10 cellular contexts compared by ENCODE assay signal in genomic region chr20:35738410-35739179, GRCh38. TPM values are rescaled to one million over a fixed set of nuclear protein-coding genes. Genes with fewer than 3 reads are reported as not detected.
DNase-seq lines count a peak whose midpoint lies in the region; ATAC-seq and TF ChIP-seq lines count a peak whose summit lies in the region.
"Had no signal": no experiment of that assay in that cellular context is flagged by ENCODE, and none has a peak within 500 bp of the region (broad histone marks: within the 10 kb centered on the region; RNA-seq: fewer than 3 reads in every experiment).

No MANE protein-coding gene starts in this region.

- H3K4me3 ChIP-seq in hepatocyte = no peak overlapping the region

- peaks cover 90% of the 10 kb centered on the region for H3K79me2 ChIP-seq in hepatocyte

- peak overlapping the region; percentile 61 for H3K4me3 Mint-ChIP-seq in activated naive CD4-positive, alpha-beta T cell treated with anti-CD3 and anti-CD28 coated beads for 36 hours
- peak overlapping the region; percentile 45 for H3K4me3 Mint-ChIP-seq in activated CD8-positive, alpha-beta T cell treated with anti-CD3 and anti-CD28 coated beads, Interleukin-2, amount 10 ng/mL, durations not matched to agents 7 days and 5 days
- H3K4me3 Mint-ChIP-seq in stimulated activated naive CD8-positive, alpha-beta T cell treated with anti-CD3 and anti-CD28 coated beads, Interleukin-15, amount 100 ng/mL, for 72 hours = peak overlapping the region; percentile 80 to 83

- ATAC-seq in activated CD8-positive, alpha-beta T cell treated with anti-CD3 and anti-CD28 coated beads, Interleukin-2, amount 10 ng/mL, durations not matched to agents 7 days and 5 days = no peak
- ATAC-seq in stimulated activated naive CD8-positive, alpha-beta T cell treated with anti-CD3 and anti-CD28 coated beads, Interleukin-15, amount 100 ng/mL, for 72 hours = no peak
- no peak for ATAC-seq in GM19324 (IDR thresholded peaks at IDR 0.05; ENCODE audit: low FRiP score, unreplicated experiment)
- ATAC-seq in GM18858 (IDR thresholded peaks at IDR 0.05; ENCODE audit: unreplicated experiment) = no peak

- peaks cover 63% of the 10 kb centered on the region for H3K36me3 Mint-ChIP-seq in activated naive CD4-positive, alpha-beta T cell treated with anti-CD3 and anti-CD28 coated beads for 36 hours (ENCODE audit: low read depth)
- H3K36me3 Mint-ChIP-seq in activated CD8-positive, alpha-beta T cell treated with anti-CD3 and anti-CD28 coated beads, Interleukin-2, amount 10 ng/mL, durations not matched to agents 7 days and 5 days (ENCODE audit: low read depth) = peaks cover 68% of the 10 kb centered on the region

- H4K20me1 ChIP-seq in hepatocyte (ENCODE audit: insufficient read depth, poor library complexity, severe bottlenecking) = peaks cover 78% of the 10 kb centered on the region

- CTCF ChIA-PET in activated naive CD4-positive, alpha-beta T cell treated with anti-CD3 and anti-CD28 coated beads for 36 hours (lab: Charles Lee) = interaction anchor here (1.6 kb wide), 1 partner anchor 215 kb away, joined by 3 read pairs; the partner anchor contains the start of gene SCAND1
- CTCF ChIA-PET in activated CD8-positive, alpha-beta T cell treated with anti-CD3 and anti-CD28 coated beads, Interleukin-2, amount 10 ng/mL, durations not matched to agents 7 days and 5 days (lab: Charles Lee) = interaction anchor here (1.6 to 1.8 kb wide), 5 partner anchors 10 to 215 kb away, joined by 4 to 8 read pairs (median 6); partner anchors contain the start of genes NFS1, ROMO1 and SCAND1

- 83% methylated on average over 4 of the region's 4 CpGs for WGBS in hepatocyte (ENCODE audit: low lambda C conversion rate, missing lambda C conversion rate)

- no peak overlapping the region for H2AFZ ChIP-seq in hepatocyte

- no peaks in the 10 kb centered on the region for H3K9me3 ChIP-seq in hepatocyte (ENCODE audit: low read depth)

- H3K36me3 ChIP-seq in hepatocyte (replicated peaks; ENCODE audit: insufficient read depth, low read depth) = peaks cover 5% of the 10 kb centered on the region

- no peak for TF ChIP-seq CTCF in hepatocyte (IDR thresholded peaks at IDR 0.05; ENCODE audit: poor library complexity)

- peaks cover 57% of the 10 kb centered on the region for H3K4me1 Mint-ChIP-seq in activated naive CD4-positive, alpha-beta T cell treated with anti-CD3 and anti-CD28 coated beads for 36 hours (ENCODE audit: low read depth)
- peaks cover 53% of the 10 kb centered on the region for H3K4me1 Mint-ChIP-seq in activated CD8-positive, alpha-beta T cell treated with anti-CD3 and anti-CD28 coated beads, Interleukin-2, amount 10 ng/mL, durations not matched to agents 7 days and 5 days (ENCODE audit: low read depth)
- peaks cover 83% of the 10 kb centered on the region for H3K4me1 Mint-ChIP-seq in stimulated activated naive CD8-positive, alpha-beta T cell treated with anti-CD3 and anti-CD28 coated beads, Interleukin-15, amount 100 ng/mL, for 72 hours

- peak overlapping the region; percentile 79 for H3K27ac Mint-ChIP-seq in activated naive CD4-positive, alpha-beta T cell treated with anti-CD3 and anti-CD28 coated beads for 36 hours
- peak overlapping the region; percentile 73 for H3K27ac Mint-ChIP-seq in activated CD8-positive, alpha-beta T cell treated with anti-CD3 and anti-CD28 coated beads, Interleukin-2, amount 10 ng/mL, durations not matched to agents 7 days and 5 days
- peak overlapping the region; percentile 77 to 97 for H3K27ac Mint-ChIP-seq in stimulated activated naive CD8-positive, alpha-beta T cell treated with anti-CD3 and anti-CD28 coated beads, Interleukin-15, amount 100 ng/mL, for 72 hours

- intact Hi-C loops in activated naive CD4-positive, alpha-beta T cell treated with anti-CD3 and anti-CD28 coated beads for 36 hours (cut with micrococcal nuclease) = loop anchor here (1.0 kb wide), 1 partner anchor 146 kb away; no protein-coding TSS in a partner anchor

- peaks cover 47% of the 10 kb centered on the region for H3K4me1 ChIP-seq in hepatocyte (ENCODE audit: insufficient read depth)

- DNase-seq in activated naive CD4-positive, alpha-beta T cell treated with anti-CD3 and anti-CD28 coated beads for 36 hours = no peak
- DNase-seq in activated naive CD4-positive, alpha-beta T cell (lab: John Stamatoyannopoulos, UW) = no peak
- no peak for DNase-seq in activated CD8-positive, alpha-beta T cell treated with anti-CD3 and anti-CD28 coated beads, Interleukin-2, amount 10 ng/mL, durations not matched to agents 7 days and 5 days
- no peak for DNase-seq in hepatocyte (ENCODE audit: low spot score)
- DNase-seq in stimulated activated naive CD8-positive, alpha-beta T cell treated with anti-CD3 and anti-CD28 coated beads, Interleukin-15, amount 100 ng/mL, for 72 hours = no peak
- DNase-seq in KG1 (lab: John Stamatoyannopoulos, UW) = no peak
- DNase-seq: aorta, NCI-H82 had no signal

- H3K27me3 ChIP-seq in hepatocyte = no peaks in the 10 kb centered on the region

- H3K4me2 ChIP-seq in hepatocyte = peak overlapping the region; percentile 75

- H3K27ac ChIP-seq in hepatocyte = no peak overlapping the region

- no peaks in the 10 kb centered on the region for H3K27me3 Mint-ChIP-seq in activated naive CD4-positive, alpha-beta T cell treated with anti-CD3 and anti-CD28 coated beads for 36 hours (ENCODE audit: low read depth)
- no peaks in the 10 kb centered on the region for H3K27me3 Mint-ChIP-seq in activated CD8-positive, alpha-beta T cell treated with anti-CD3 and anti-CD28 coated beads, Interleukin-2, amount 10 ng/mL, durations not matched to agents 7 days and 5 days (ENCODE audit: low read depth)
- no peaks in the 10 kb centered on the region for H3K27me3 Mint-ChIP-seq in stimulated activated naive CD8-positive, alpha-beta T cell treated with anti-CD3 and anti-CD28 coated beads, Interleukin-15, amount 100 ng/mL, for 72 hours

- H3K9me2 ChIP-seq in hepatocyte (replicated peaks; ENCODE audit: insufficient read depth) = no peaks in the 10 kb centered on the region

- POLR2A ChIA-PET in activated CD8-positive, alpha-beta T cell treated with anti-CD3 and anti-CD28 coated beads, Interleukin-2, amount 10 ng/mL, durations not matched to agents 7 days and 5 days (lab: Charles Lee) = interaction anchor here (0.7 to 8.4 kb wide), 5 partner anchors 11 to 215 kb away, joined by 3 to 401 read pairs (median 6); partner anchors contain the start of genes CPNE1, PHF20, RBM12 and SCAND1

- no peaks in the 10 kb centered on the region for H3K9me3 Mint-ChIP-seq in activated naive CD4-positive, alpha-beta T cell treated with anti-CD3 and anti-CD28 coated beads for 36 hours
- H3K9me3 Mint-ChIP-seq in activated CD8-positive, alpha-beta T cell treated with anti-CD3 and anti-CD28 coated beads, Interleukin-2, amount 10 ng/mL, durations not matched to agents 7 days and 5 days (ENCODE audit: insufficient read depth) = no peaks in the 10 kb centered on the region
- no peaks in the 10 kb centered on the region for H3K9me3 Mint-ChIP-seq in stimulated activated naive CD8-positive, alpha-beta T cell treated with anti-CD3 and anti-CD28 coated beads, Interleukin-15, amount 100 ng/mL, for 72 hours

RNA-seq across cellular contexts. Expression of gene RBM39, which starts 3.5 kb away (rescaled TPM):
- 100 to 1,000 TPM; 297 to 304 TPM for total RNA-seq in activated naive CD4-positive, alpha-beta T cell treated with anti-CD3 and anti-CD28 coated beads for 36 hours
- 100 to 1,000 TPM; 333 to 358 TPM for total RNA-seq in activated CD8-positive, alpha-beta T cell treated with anti-CD3 and anti-CD28 coated beads, Interleukin-2, amount 10 ng/mL, durations not matched to agents 7 days and 5 days
- total RNA-seq in hepatocyte = 334 and 423 TPM in 2 replicates
- 200 and 260 TPM in 2 replicates for polyA plus RNA-seq in hepatocyte

RNA-seq across cellular contexts. Expression of gene PHF20, which starts 33.2 kb away (rescaled TPM):
- total RNA-seq in activated naive CD4-positive, alpha-beta T cell treated with anti-CD3 and anti-CD28 coated beads for 36 hours = 10 to 100 TPM; 39.8 to 46.0 TPM
- total RNA-seq in activated CD8-positive, alpha-beta T cell treated with anti-CD3 and anti-CD28 coated beads, Interleukin-2, amount 10 ng/mL, durations not matched to agents 7 days and 5 days = 10 to 100 TPM; 53.6 to 61.5 TPM
- total RNA-seq in hepatocyte = 18.8 and 24.0 TPM in 2 replicates
- 24.0 and 24.2 TPM in 2 replicates for polyA plus RNA-seq in hepatocyte

RNA-seq across cellular contexts. Expression of gene ROMO1, which starts 39.4 kb away (rescaled TPM):
- total RNA-seq in activated naive CD4-positive, alpha-beta T cell treated with anti-CD3 and anti-CD28 coated beads for 36 hours = 100 to 1,000 TPM; 120 to 134 TPM
- 100 to 1,000 TPM; 134 to 143 TPM for total RNA-seq in activated CD8-positive, alpha-beta T cell treated with anti-CD3 and anti-CD28 coated beads, Interleukin-2, amount 10 ng/mL, durations not matched to agents 7 days and 5 days
- 285 and 383 TPM in 2 replicates for total RNA-seq in hepatocyte
- polyA plus RNA-seq in hepatocyte = 629 and 634 TPM in 2 replicates

RNA-seq across cellular contexts. Expression of gene NFS1, which starts 39.4 kb away (rescaled TPM):
- 10 to 100 TPM; 33.6 to 38.1 TPM for total RNA-seq in activated naive CD4-positive, alpha-beta T cell treated with anti-CD3 and anti-CD28 coated beads for 36 hours
- total RNA-seq in activated CD8-positive, alpha-beta T cell treated with anti-CD3 and anti-CD28 coated beads, Interleukin-2, amount 10 ng/mL, durations not matched to agents 7 days and 5 days = 10 to 100 TPM; 32.7 to 34.7 TPM
- total RNA-seq in hepatocyte = 48.5 and 49.0 TPM in 2 replicates
- polyA plus RNA-seq in hepatocyte = 30.2 and 38.1 TPM in 2 replicates
